1 cellular context compared by ENCODE assay signal in genomic region chr1:179929955-179930798, GRCh38.
TF ChIP-seq lines count a peak whose summit lies in the region.

No MANE protein-coding gene starts in this region.

TF ChIP-seq in K562, 482 proteins besides CTCF, POLR2A, EP300 and RAD21:
- TF ChIP-seq CREB3 (tag; conservative IDR thresholded peaks at IDR 0.05; ENCODE audit: low read depth) (no peak), TCF3 (CRISPR knock-in tag; IDR thresholded peaks at IDR 0.05) (0 out of 2 replicates have a peak, but pooled peaks have one; percentile 10), NR2C1 (IDR thresholded peaks at IDR 0.05) (peak; percentile 32; the same call in 1 of the 2 replicates), NR2C1 (tag; IDR thresholded peaks at IDR 0.05) (no peak), C11orf30 (IDR thresholded peaks at IDR 0.05; ENCODE audit: low read depth) (peak; percentile 8; the same call in 1 of the 2 replicates), CBFA2T3 (IDR thresholded peaks at IDR 0.05) (peak; percentile 59), PTRF (tag; IDR thresholded peaks at IDR 0.05) (no peak), AFF1 (IDR thresholded peaks at IDR 0.05; ENCODE audit: low read depth in 1 of 2, partially characterized antibody in 2 of 2) (no peak), ZNF655 (CRISPR knock-in tag; IDR thresholded peaks at IDR 0.05) (no peak), NFATC3 (IDR thresholded peaks at IDR 0.05) (no peak), SIN3B (IDR thresholded peaks at IDR 0.05; ENCODE audit: low read depth) (no peak), FOXA3 (CRISPR knock-in tag; conservative IDR thresholded peaks at IDR 0.05 in 1 of 2, IDR thresholded peaks at IDR 0.05 in 1 of 2) (0 out of 4 replicates have a peak, but pooled peaks of 1 of the 2 experiments have one; percentile 14), CCNT2 (IDR thresholded peaks at IDR 0.05; ENCODE audit: borderline replicate concordance, extremely low read depth, insufficient read length, low read depth, low read length) (peak; percentile 1), BACH1 (tag; IDR thresholded peaks at IDR 0.05) (no peak), ZKSCAN3 (CRISPR knock-in tag; IDR thresholded peaks at IDR 0.05) (no peak)
- TF ChIP-seq, protein P1, sequence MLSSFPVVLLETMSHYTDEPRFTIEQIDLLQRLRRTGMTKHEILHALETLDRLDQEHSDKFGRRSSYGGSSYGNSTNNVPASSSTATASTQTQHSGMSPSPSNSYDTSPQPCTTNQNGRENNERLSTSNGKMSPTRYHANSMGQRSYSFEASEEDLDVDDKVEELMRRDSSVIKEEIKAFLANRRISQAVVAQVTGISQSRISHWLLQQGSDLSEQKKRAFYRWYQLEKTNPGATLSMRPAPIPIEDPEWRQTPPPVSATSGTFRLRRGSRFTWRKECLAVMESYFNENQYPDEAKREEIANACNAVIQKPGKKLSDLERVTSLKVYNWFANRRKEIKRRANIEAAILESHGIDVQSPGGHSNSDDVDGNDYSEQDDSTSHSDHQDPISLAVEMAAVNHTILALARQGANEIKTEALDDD (IDR thresholded peaks at IDR 0.05): 0 out of 2 replicates have a peak, but pooled peaks have one; percentile 30
- TF ChIP-seq, protein P2, sequence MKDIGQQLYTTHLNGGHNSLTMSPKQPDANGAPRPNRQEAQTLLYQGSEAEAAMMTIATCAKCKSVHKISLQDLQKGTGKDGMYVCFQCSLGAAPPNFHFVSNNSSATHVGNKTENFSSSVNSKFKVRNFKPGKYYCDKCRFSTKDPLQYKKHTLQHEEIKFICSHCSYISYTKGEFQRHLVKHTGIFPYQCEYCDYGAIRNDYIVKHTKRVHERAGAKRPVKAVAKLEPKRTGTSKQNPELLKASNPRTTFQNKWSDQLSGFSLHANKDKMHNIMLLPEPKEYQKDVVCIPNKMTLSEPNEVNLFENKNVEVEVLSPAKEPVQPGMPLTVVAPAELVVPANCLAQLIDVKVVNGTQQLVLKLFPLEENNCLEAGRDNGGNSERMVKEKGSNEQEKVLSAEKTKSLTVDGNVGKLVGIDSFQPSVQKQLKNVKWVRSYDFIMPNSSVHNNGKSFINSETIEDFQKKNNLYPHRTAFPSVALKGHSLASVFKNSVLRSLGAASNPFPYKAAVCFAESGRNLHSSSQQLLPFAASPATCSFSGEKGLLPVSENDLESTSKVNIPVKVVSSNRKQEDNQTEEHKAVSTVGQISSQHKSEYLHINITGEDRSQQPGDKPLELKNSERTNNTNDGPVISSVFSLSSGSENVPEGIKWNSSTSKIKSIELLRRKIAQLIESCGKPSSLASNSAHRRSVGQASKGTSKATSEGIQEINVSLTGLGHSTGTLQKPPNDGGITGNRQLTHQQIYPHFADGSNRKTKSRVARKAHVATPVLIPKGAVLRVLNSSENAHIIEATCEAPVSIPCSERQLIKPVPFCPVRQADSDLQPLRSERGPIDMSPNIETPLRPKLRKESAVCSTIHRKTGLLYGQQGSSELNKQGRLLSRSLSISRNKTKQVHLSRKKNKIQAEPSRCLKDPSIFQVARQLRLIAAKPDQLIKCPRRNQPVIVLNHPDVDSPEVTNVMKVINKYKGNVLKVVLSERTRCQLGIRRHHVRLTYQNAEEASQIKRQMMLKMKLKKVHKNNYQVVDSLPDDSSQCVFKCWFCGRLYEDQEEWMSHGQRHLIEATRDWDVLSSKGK (CRISPR knock-in tag; IDR thresholded peaks at IDR 0.05): no peak
